17 cellular contexts compared by ENCODE assay signal in the genomic region with DNA sequence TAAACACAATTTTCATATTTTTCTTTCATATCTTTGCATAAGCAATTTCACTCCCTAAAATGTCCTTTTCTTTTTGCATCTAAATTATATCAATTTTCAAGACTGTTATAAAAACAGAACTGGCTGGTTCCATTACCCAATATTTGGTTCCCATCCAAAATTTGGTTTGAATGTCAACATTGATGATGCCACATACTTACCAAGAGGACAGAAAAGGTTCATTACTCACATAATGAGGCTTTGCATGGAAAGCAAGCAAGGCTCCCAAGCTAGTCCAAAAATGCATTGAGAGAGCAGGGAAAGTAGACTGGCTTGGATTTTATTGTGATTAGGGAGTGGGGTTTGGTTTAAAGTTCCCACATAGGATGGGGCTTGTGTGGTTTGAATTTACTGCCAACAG.
DNase-seq lines count a peak whose midpoint lies in the region; FAIRE-seq and TF ChIP-seq lines count a peak whose summit lies in the region.
"Had no signal": no experiment of that assay in that cellular context is flagged by ENCODE, and none has a peak within 500 bp of the region (broad histone marks: within the 10 kb centered on the region; RNA-seq: fewer than 3 reads in every experiment).

No MANE protein-coding gene starts in this region.

- H3K9me2 ChIP-seq in MM.1S (replicated peaks; ENCODE audit: insufficient read depth, low read length): no peaks in the 10 kb centered on the region

- H3K4me3 Mint-ChIP-seq in neural progenitor cell: no peak overlapping the region
- H3K4me3 Mint-ChIP-seq: H9 had no signal

- H3K4me1 ChIP-seq in HEK293 (ENCODE audit: control insufficient read depth, insufficient read depth, low read length) (peaks cover 6% of the 10 kb centered on the region; the same call in 1 of the 2 replicates), neural progenitor cell (peaks cover 4% of the 10 kb centered on the region), MM.1S (ENCODE audit: low read length) (peaks cover 19% of the 10 kb centered on the region), small intestine (ENCODE audit: control insufficient read depth in 2 of 2, insufficient read depth in 1 of 2, low read depth in 1 of 2, low read length in 1 of 2) (peaks cover 0 to 4% of the 10 kb centered on the region in 2 donors)
- H3K4me1 ChIP-seq: BE2C, Peyer's patch, SJSA1 had no signal

- H4K20me1 ChIP-seq in neural progenitor cell (ENCODE audit: low read depth) (no peaks in the 10 kb centered on the region), MM.1S (ENCODE audit: insufficient read depth, low read length) (no peaks in the 10 kb centered on the region)

- H3K27me3 Mint-ChIP-seq in neural progenitor cell (ENCODE audit: insufficient read depth, low read depth): peaks cover 2% of the 10 kb centered on the region

- peak overlapping the region; percentile 14 for H2AFZ ChIP-seq in neural progenitor cell (replicated peaks)
- no peak overlapping the region for H2AFZ ChIP-seq in MM.1S (ENCODE audit: low read length)

- H3K9me3 Mint-ChIP-seq in neural progenitor cell: no peaks in the 10 kb centered on the region
- H3K9me3 Mint-ChIP-seq: H9 had no signal

- H3K4me2 ChIP-seq in neural progenitor cell: no peak overlapping the region
- no peak overlapping the region for H3K4me2 ChIP-seq in MM.1S (ENCODE audit: low read depth, low read length)

- H3K9ac ChIP-seq in neural progenitor cell (no peak overlapping the region), MM.1S (ENCODE audit: low read length) (no peak overlapping the region)

- H3F3A ChIP-seq in neural progenitor cell (ENCODE audit: low read depth): no peaks in the 10 kb centered on the region
- no peaks in the 10 kb centered on the region for H3F3A ChIP-seq in MM.1S (ENCODE audit: insufficient read depth, low read length)

- no peak for FAIRE-seq in bronchial epithelial cell (lab: Jason Lieb, UNC)
- no peak for FAIRE-seq in D721Med (lab: Jason Lieb, UNC)
- no peak for FAIRE-seq in small intestine (lab: Jason Lieb, UNC)

- H3K27ac ChIP-seq in HEK293 (ENCODE audit: extremely low read depth, low read depth, low read length) (no peak overlapping the region), neural progenitor cell (no peak overlapping the region), MM.1S (ENCODE audit: low read length) (no peak overlapping the region), small intestine (ENCODE audit: low read depth in 1 of 2, low read length in 1 of 2) (no peak overlapping the region)
- H3K27ac ChIP-seq: HL-60, Peyer's patch, SJSA1 had no signal

- H3K36me3 ChIP-seq in HEK293 (ENCODE audit: control insufficient read depth in 2 of 2, insufficient read depth in 1 of 2, low read length in 2 of 2): no peaks in the 10 kb centered on the region
- no peaks in the 10 kb centered on the region for H3K36me3 ChIP-seq in bronchial epithelial cell (ENCODE audit: control insufficient read depth, insufficient read depth, low read length)
- H3K36me3 ChIP-seq in neural progenitor cell: no peaks in the 10 kb centered on the region
- no peaks in the 10 kb centered on the region for H3K36me3 ChIP-seq in MM.1S (replicated peaks; ENCODE audit: insufficient read depth, low read length)
- no peaks in the 10 kb centered on the region for H3K36me3 ChIP-seq in small intestine (ENCODE audit: control insufficient read depth in 2 of 2, insufficient read depth in 2 of 2, low read length in 2 of 2)
- H3K36me3 ChIP-seq: BE2C, Peyer's patch, SJSA1 had no signal

- TF ChIP-seq CTCF in HEK293 (tag by site-specific recombination; IDR thresholded peaks at IDR 0.05) (no peak), bronchial epithelial cell (IDR thresholded peaks at IDR 0.05; ENCODE audit: insufficient read depth, low read length, severe bottlenecking) (no peak), neural progenitor cell (IDR thresholded peaks at IDR 0.05) (no peak), D721Med (IDR thresholded peaks at IDR 0.05; ENCODE audit: insufficient read depth, missing control alignments) (no peak), MM.1S (IDR thresholded peaks at IDR 0.05; ENCODE audit: low read length) (no peak)

- POLR2A ChIA-PET in HEK293 (lab: Yijun Ruan, JAX): no interaction called here

- H3K36me3 Mint-ChIP-seq in neural progenitor cell: no peaks in the 10 kb centered on the region

- H3K4me1 Mint-ChIP-seq in neural progenitor cell: no peaks in the 10 kb centered on the region

- H3K79me2 ChIP-seq in neural progenitor cell (ENCODE audit: low read depth) (no peaks in the 10 kb centered on the region), MM.1S (ENCODE audit: low read length) (no peaks in the 10 kb centered on the region)

- no peaks in the 10 kb centered on the region for H3K27me3 ChIP-seq in bronchial epithelial cell (ENCODE audit: control insufficient read depth, insufficient read depth, low read length)
- no peaks in the 10 kb centered on the region for H3K27me3 ChIP-seq in neural progenitor cell
- H3K27me3 ChIP-seq in MM.1S (replicated peaks; ENCODE audit: insufficient read depth, low read length): no peaks in the 10 kb centered on the region
- H3K27me3 ChIP-seq in small intestine (ENCODE audit: control insufficient read depth in 2 of 2, insufficient read depth in 2 of 2, low read length in 2 of 2): no peaks in the 10 kb centered on the region
- H3K27me3 ChIP-seq: BE2C, Peyer's patch had no signal

- no peaks in the 10 kb centered on the region for H3K9me3 ChIP-seq in HEK293 (ENCODE audit: control insufficient read depth, insufficient read depth, low read depth, low read length)
- no peaks in the 10 kb centered on the region for H3K9me3 ChIP-seq in neural progenitor cell (ENCODE audit: low read depth)
- H3K9me3 ChIP-seq in MM.1S (replicated peaks; ENCODE audit: insufficient read depth, low read length): no peaks in the 10 kb centered on the region
- no peaks in the 10 kb centered on the region for H3K9me3 ChIP-seq in small intestine (ENCODE audit: control insufficient read depth, low read depth)
- H3K9me3 ChIP-seq: BE2C, Peyer's patch, SJSA1 had no signal

- CTCF ChIA-PET in HEK293 (lab: Yijun Ruan, JAX): interaction anchor here (0.6 kb wide), 1 partner anchor 12 kb away, joined by 3 read pairs; no protein-coding TSS in a partner anchor

- DNase-seq in NCI-H446 treated with DMSO at 0.1 percent for 48 hours (lab: John Stamatoyannopoulos, UW) (peak; percentile 6), bronchial epithelial cell (ENCODE audit: low read depth) (peak; percentile 29), neural progenitor cell (ENCODE audit: low spot score) (no peak), D721Med (ENCODE audit: insufficient read length, low spot score) (no peak), MM.1S (no peak), small intestine (no peak)
- DNase-seq: BE2C, DMS79 treated with DMSO at 0.1 percent for 48 hours, H9, KBM-7, NCI-H1694, NCI-H748 treated with DMSO at 0.1 percent for 48 hours, Peyer's patch, T-helper 1 cell had no signal

- no peak overlapping the region for H3K4me3 ChIP-seq in HEK293 (ENCODE audit: low read depth, low read length)
- H3K4me3 ChIP-seq in bronchial epithelial cell (ENCODE audit: low read depth, low read length): no peak overlapping the region
- no peak overlapping the region for H3K4me3 ChIP-seq in neural progenitor cell
- H3K4me3 ChIP-seq in MM.1S (ENCODE audit: low read length): no peak overlapping the region
- H3K4me3 ChIP-seq in small intestine (ENCODE audit: low read depth in 1 of 2, low read length in 2 of 2): no peak overlapping the region
- H3K4me3 ChIP-seq: Peyer's patch, SJSA1 had no signal

- no peak overlapping the region for H3K27ac Mint-ChIP-seq in neural progenitor cell
- H3K27ac Mint-ChIP-seq: H9 had no signal

TF ChIP-seq in HEK293, 187 proteins besides CTCF, POLR2A, EP300 and RAD21:
- TF ChIP-seq, protein P1, sequence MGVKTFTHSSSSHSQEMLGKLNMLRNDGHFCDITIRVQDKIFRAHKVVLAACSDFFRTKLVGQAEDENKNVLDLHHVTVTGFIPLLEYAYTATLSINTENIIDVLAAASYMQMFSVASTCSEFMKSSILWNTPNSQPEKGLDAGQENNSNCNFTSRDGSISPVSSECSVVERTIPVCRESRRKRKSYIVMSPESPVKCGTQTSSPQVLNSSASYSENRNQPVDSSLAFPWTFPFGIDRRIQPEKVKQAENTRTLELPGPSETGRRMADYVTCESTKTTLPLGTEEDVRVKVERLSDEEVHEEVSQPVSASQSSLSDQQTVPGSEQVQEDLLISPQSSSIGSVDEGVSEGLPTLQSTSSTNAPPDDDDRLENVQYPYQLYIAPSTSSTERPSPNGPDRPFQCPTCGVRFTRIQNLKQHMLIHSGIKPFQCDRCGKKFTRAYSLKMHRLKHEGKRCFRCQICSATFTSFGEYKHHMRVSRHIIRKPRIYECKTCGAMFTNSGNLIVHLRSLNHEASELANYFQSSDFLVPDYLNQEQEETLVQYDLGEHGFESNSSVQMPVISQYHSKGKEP (tag by site-specific recombination; IDR thresholded peaks at IDR 0.05): peak; percentile 39; the same call in 1 of the 2 replicates
- TF ChIP-seq, protein P2, sequence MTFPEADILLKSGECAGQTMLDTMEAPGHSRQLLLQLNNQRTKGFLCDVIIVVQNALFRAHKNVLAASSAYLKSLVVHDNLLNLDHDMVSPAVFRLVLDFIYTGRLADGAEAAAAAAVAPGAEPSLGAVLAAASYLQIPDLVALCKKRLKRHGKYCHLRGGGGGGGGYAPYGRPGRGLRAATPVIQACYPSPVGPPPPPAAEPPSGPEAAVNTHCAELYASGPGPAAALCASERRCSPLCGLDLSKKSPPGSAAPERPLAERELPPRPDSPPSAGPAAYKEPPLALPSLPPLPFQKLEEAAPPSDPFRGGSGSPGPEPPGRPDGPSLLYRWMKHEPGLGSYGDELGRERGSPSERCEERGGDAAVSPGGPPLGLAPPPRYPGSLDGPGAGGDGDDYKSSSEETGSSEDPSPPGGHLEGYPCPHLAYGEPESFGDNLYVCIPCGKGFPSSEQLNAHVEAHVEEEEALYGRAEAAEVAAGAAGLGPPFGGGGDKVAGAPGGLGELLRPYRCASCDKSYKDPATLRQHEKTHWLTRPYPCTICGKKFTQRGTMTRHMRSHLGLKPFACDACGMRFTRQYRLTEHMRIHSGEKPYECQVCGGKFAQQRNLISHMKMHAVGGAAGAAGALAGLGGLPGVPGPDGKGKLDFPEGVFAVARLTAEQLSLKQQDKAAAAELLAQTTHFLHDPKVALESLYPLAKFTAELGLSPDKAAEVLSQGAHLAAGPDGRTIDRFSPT (tag by site-specific recombination; IDR thresholded peaks at IDR 0.05): no peak

Comparison
In these comparisons a context has a peak if more than half of its experiments do, and no peak if none do; other contexts are left out.
1. DNase-seq: peak in NCI-H446 treated with DMSO at 0.1 percent for 48 hours (single experiment) and bronchial epithelial cell (single experiment); none in neural progenitor cell (single experiment), D721Med (single experiment), MM.1S (single experiment) and small intestine (single experiment).